ENCODE assay signal across 7 cellular contexts in the genomic region with DNA sequence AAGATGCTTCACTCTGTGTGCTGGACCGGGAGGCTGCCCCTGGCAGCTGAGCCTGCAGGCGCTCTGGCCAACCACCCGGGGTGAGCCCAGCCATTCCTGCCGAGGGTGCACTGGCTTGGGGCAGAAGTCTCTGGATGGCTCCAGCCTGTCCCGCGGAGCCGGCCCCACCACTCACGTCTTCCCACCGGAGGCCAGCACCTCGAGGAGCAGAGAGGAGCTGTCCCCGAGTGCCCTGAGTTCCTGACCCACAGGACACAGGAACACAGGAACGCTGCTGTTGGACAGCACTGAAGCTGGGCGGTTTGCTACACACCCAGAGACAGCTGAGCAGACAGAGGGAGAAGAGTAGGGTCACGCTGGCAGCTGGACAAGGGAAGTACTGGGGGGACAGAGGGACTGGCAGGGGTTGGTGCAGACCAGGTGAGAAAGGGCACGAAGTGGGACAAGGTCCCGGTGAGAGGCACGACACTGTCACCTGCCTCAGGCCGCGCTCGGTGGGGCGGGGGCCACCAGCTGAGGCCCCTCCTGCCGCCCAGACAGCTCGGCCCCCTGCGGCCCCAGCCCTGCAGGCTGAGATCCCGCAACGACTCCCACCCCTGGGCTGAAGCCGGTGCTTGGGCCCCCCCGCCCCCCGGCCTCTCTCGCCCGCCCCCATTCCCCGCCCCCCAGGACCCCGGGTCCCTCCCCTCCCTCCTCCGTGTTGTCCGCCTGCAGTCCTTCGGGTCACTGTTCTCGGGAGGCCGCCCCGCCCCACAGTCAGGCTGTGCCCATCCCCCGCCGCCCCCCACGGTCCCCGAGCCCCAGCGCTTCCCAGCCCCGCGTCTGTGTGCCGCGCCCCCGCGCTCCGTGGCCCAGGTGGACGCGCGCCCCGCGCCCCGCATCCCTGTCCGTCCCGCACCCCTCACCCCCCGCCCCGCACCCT. TPM values are rescaled to one million over a fixed set of nuclear protein-coding genes. Genes with fewer than 3 reads are reported as not detected.
DNase-seq lines count a peak whose midpoint lies in the region; ATAC-seq and TF ChIP-seq lines count a peak whose summit lies in the region.

No MANE protein-coding gene starts in this region.

- WGBS in heart right ventricle, 2 donors, result 3 to 7% methylated on average over 30 to 55 of the region's 61 CpGs

- H3K36me3 ChIP-seq in SK-N-MC (ENCODE audit: insufficient read depth, low read length), result peaks cover 18% of the 10 kb centered on the region; the same call in 1 of the 2 replicates
- H3K36me3 ChIP-seq in heart right ventricle, result no peaks in the 10 kb centered on the region

- H3K9ac ChIP-seq in SK-N-MC (ENCODE audit: insufficient read length), result no peak overlapping the region

- peak in 2 of 8 donors; percentile 11 to 21 for ATAC-seq in heart right ventricle
- ATAC-seq in sciatic nerve, result peak; percentile 35
- ATAC-seq in HG03439 (IDR thresholded peaks at IDR 0.05; ENCODE audit: unreplicated experiment), result no peak

- TF ChIP-seq CTCF in heart right ventricle (IDR thresholded peaks at IDR 0.05), result no peak

- H3K27ac ChIP-seq in SK-N-MC, result no peak overlapping the region
- H3K27ac ChIP-seq in heart right ventricle, result no peak overlapping the region

- H3K9me3 ChIP-seq in SK-N-MC (ENCODE audit: low read depth, low read length) (no peaks in the 10 kb centered on the region), heart right ventricle (no peaks in the 10 kb centered on the region)

- H3K4me3 ChIP-seq in SK-N-MC (peak overlapping the region; percentile 42), heart right ventricle (peak overlapping the region in 6 of 10 donors; percentile 11 to 28 (median 21))

- intact Hi-C loops in heart right ventricle (cut with DNase I) (loop anchor here in 3 of 10 donors (10.0 kb wide), 2 partner anchors 76 to 114 kb away; partner anchors contain the start of gene ANO9 (in 1 of the 3)), sciatic nerve (cut with DNase I) (no loop called here)

- peaks cover 8 to 72% (median 61%) of the 10 kb centered on the region in 7 donors for H3K27me3 ChIP-seq in heart right ventricle

- peaks cover 0 to 10% (median 8%) of the 10 kb centered on the region in 9 donors for H3K4me1 ChIP-seq in heart right ventricle

- peak; percentile 20 for DNase-seq in GM19240 (ENCODE audit: insufficient read length, low spot score)
- DNase-seq in SK-N-MC (ENCODE audit: low read depth, low spot score), result no peak
- no peak for DNase-seq in heart right ventricle
- no peak for DNase-seq in sciatic nerve (ENCODE audit: low spot score)
- no peak for DNase-seq in effector CD4-positive, alpha-beta T cell
- no peak for DNase-seq in NCI-H2081 (lab: John Stamatoyannopoulos, UW)

RNA-seq across cellular contexts. Expression of gene B4GALNT4, which starts 0.6 kb away (rescaled TPM):
- total RNA-seq in heart right ventricle, result 1 to 10 TPM in 1 of 10 donors, under 1 TPM in 6, not detected in 3; 0.09 to 1.6 (median 0.25) TPM
- polyA plus RNA-seq in heart right ventricle, result 1 to 10 TPM in 1 of 2 donors, under 1 TPM in 1; 0.75 to 1.7 TPM
- 32.2 TPM for total RNA-seq in sciatic nerve

RNA-seq across cellular contexts. Expression of gene PKP3, which starts 25.3 kb away (rescaled TPM):
- total RNA-seq in heart right ventricle, result 1 to 10 TPM in 4 of 10 donors, under 1 TPM in 6; 0.19 to 3.0 (median 0.74) TPM
- under 1 TPM; 0.13 to 0.80 TPM for polyA plus RNA-seq in heart right ventricle
- 0.49 TPM for total RNA-seq in sciatic nerve

RNA-seq across cellular contexts. Expression of gene SIGIRR, which starts 46.1 kb away (rescaled TPM):
- total RNA-seq in heart right ventricle, result 10 to 100 TPM; 20.4 to 52.4 (median 30.0) TPM
- polyA plus RNA-seq in heart right ventricle, result 100 to 1,000 TPM in 1 of 2 donors, 10 to 100 TPM in 1; 56.0 to 187 TPM
- 51.6 TPM for total RNA-seq in sciatic nerve

RNA-seq across cellular contexts. Expression of gene IFITM3, which starts 48.0 kb away (rescaled TPM):
- total RNA-seq in heart right ventricle (100 to 1,000 TPM in 9 of 10 donors, 10 to 100 TPM in 1; 94.1 to 591 (median 172) TPM), sciatic nerve (1,044 TPM)
- 1,000 to 10,000 TPM in 1 of 2 donors, 100 to 1,000 TPM in 1; 676 to 1,409 TPM for polyA plus RNA-seq in heart right ventricle

RNA-seq across cellular contexts. Expression of gene IFITM1, which starts 54.8 kb away (rescaled TPM):
- total RNA-seq in heart right ventricle (100 to 1,000 TPM in 4 of 10 donors, 10 to 100 TPM in 6; 51.6 to 182 (median 94.9) TPM), sciatic nerve (344 TPM)
- polyA plus RNA-seq in heart right ventricle, result 100 to 1,000 TPM; 235 to 427 TPM

Comparison
In these comparisons a context has a peak if more than half of its experiments do, and no peak if none do; other contexts are left out.
1. RNA of gene B4GALNT4, which starts 0.6 kb away (total RNA-seq): 32.2 TPM in sciatic nerve (single experiment); 0.09 to 1.6 TPM in heart right ventricle; every median in the first group is over 10 times any median in the second.